ENCODE assay signal across 7 cellular contexts in the genomic region with DNA sequence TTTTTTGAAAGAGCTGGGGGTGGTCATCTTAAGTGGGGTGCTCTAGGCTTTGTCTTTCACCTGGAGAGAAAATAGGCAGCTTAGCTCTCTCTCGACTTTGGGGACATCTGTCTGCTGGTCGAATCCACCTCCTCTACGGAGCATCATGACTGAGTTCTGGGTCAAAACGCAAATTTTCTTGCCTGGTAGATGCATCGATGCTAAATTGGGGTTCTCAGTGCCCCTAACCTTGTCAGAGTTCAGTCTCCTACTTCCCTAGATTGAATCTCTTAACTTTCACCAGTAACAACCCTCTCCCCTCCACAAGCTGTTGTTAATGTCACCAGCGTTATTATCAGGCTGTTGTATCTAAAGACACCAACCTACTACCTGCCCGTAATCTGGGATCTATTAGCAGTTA. TPM values are rescaled to one million over a fixed set of nuclear protein-coding genes. Genes with fewer than 3 reads are reported as not detected.
A peak's percentile ranks its signal among the peaks of the same experiment; 100 is the strongest.
DNase-seq lines count a peak whose midpoint lies in the region; ATAC-seq, FAIRE-seq and TF ChIP-seq lines count a peak whose summit lies in the region.

No MANE protein-coding gene starts in this region.

- H3K9me3 ChIP-seq in mesenchymal stem cell (ENCODE audit: control insufficient read depth, low read length): no peaks in the 10 kb centered on the region
- no peaks in the 10 kb centered on the region for H3K9me3 ChIP-seq in CD8-positive, alpha-beta memory T cell (ENCODE audit: low read length)

- H2BK12ac ChIP-seq in mesenchymal stem cell (ENCODE audit: low read length in 2 of 2): no peak overlapping the region

- no peak overlapping the region for H4K8ac ChIP-seq in mesenchymal stem cell (ENCODE audit: low read length)

- WGBS in mesenchymal stem cell: 2% methylated on average over 7 of the region's 7 CpGs

- H3K27me3 ChIP-seq in mesenchymal stem cell (ENCODE audit: control insufficient read depth in 1 of 2, insufficient read depth in 1 of 2, low read length in 2 of 2): no peaks in the 10 kb centered on the region
- no peaks in the 10 kb centered on the region for H3K27me3 ChIP-seq in CD8-positive, alpha-beta memory T cell (ENCODE audit: insufficient read depth, low read length, poor library complexity, severe bottlenecking)

- H3K4ac ChIP-seq in mesenchymal stem cell (ENCODE audit: low read depth in 1 of 2, low read length in 2 of 2): peak overlapping the region in 1 of 2 experiments; percentile 91

- no peak overlapping the region for H2AK5ac ChIP-seq in mesenchymal stem cell (ENCODE audit: low read length, severe bottlenecking)

- no peak for TF ChIP-seq CTCF in RWPE1 (conservative IDR thresholded peaks at IDR 0.05; ENCODE audit: low read depth)

- peaks cover 0 to 3% of the 10 kb centered on the region in 2 experiments for H3K36me3 ChIP-seq in mesenchymal stem cell (ENCODE audit: control insufficient read depth in 1 of 2, insufficient read depth in 2 of 2, low read depth in 1 of 2, low read length in 2 of 2)
- no peaks in the 10 kb centered on the region for H3K36me3 ChIP-seq in CD8-positive, alpha-beta memory T cell (ENCODE audit: insufficient read depth, low read length)

- H4K91ac ChIP-seq in mesenchymal stem cell (ENCODE audit: low read length): peak overlapping the region; percentile 1

- peaks cover 46 to 64% of the 10 kb centered on the region in 2 donors for H3K27me3 Mint-ChIP-seq in CD8-positive, alpha-beta memory T cell

- no peak for FAIRE-seq in HTR-8/SVneo (lab: Jason Lieb, UNC)

- H3K36me3 Mint-ChIP-seq in CD8-positive, alpha-beta memory T cell: peaks cover 0 to 2% (median 0%) of the 10 kb centered on the region in 3 donors

- H3K4me3 ChIP-seq in mesenchymal stem cell (ENCODE audit: insufficient read depth in 1 of 2, low read depth in 1 of 2, low read length in 2 of 2): peak overlapping the region; percentile 83 to 98
- no peak overlapping the region for H3K4me3 ChIP-seq in CD8-positive, alpha-beta memory T cell (ENCODE audit: low read length)

- peaks cover 0 to 10% (median 5%) of the 10 kb centered on the region in 3 donors for H3K4me1 Mint-ChIP-seq in CD8-positive, alpha-beta memory T cell

- H2BK120ac ChIP-seq in mesenchymal stem cell (ENCODE audit: low read depth, low read length): peak overlapping the region; percentile 39

- H3K79me1 ChIP-seq in mesenchymal stem cell (replicated peaks; ENCODE audit: low read length, poor library complexity, severe bottlenecking): peaks cover 10% of the 10 kb centered on the region

- no peak overlapping the region for H2AFZ ChIP-seq in mesenchymal stem cell (ENCODE audit: low read depth, low read length)

- peak overlapping the region; percentile 60 for H2BK15ac ChIP-seq in mesenchymal stem cell (ENCODE audit: low read depth, poor library complexity, severe bottlenecking)

- peak overlapping the region; percentile 96 for H3K4me2 ChIP-seq in mesenchymal stem cell (ENCODE audit: low read length, poor library complexity, severe bottlenecking)

- H3K27ac ChIP-seq in RWPE1 (peak overlapping the region; percentile 99), mesenchymal stem cell (ENCODE audit: low read length, poor library complexity, severe bottlenecking) (peak overlapping the region; percentile 47), temporal lobe (ENCODE audit: low read depth, low read length) (peak overlapping the region; percentile 83)
- no peak overlapping the region for H3K27ac ChIP-seq in CD8-positive, alpha-beta memory T cell (ENCODE audit: low read depth, low read length)

- H3K4me1 ChIP-seq in mesenchymal stem cell (ENCODE audit: control insufficient read depth, insufficient read depth, low read depth, low read length): peaks cover 11% of the 10 kb centered on the region
- H3K4me1 ChIP-seq in CD8-positive, alpha-beta memory T cell (ENCODE audit: insufficient read depth, low read length): no peaks in the 10 kb centered on the region

- DNase-seq in RWPE1 (ENCODE audit: low spot score) (peak; percentile 8), dermis blood vessel endothelial cell (peak; percentile 37), mesenchymal stem cell (no peak), HTR-8/SVneo (ENCODE audit: insufficient read length, low spot score) (no peak)
- no peak for DNase-seq in CD8-positive, alpha-beta memory T cell

- peak overlapping the region; percentile 98 for H3K9ac ChIP-seq in mesenchymal stem cell (ENCODE audit: low read length)

- peaks cover 0 to 24% (median 13%) of the 10 kb centered on the region in 5 donors for H3K9me3 Mint-ChIP-seq in CD8-positive, alpha-beta memory T cell

- H3K4me3 Mint-ChIP-seq in CD8-positive, alpha-beta memory T cell: no peak overlapping the region

- no peak overlapping the region for H3K14ac ChIP-seq in mesenchymal stem cell (ENCODE audit: low read length in 2 of 2)

- no peak overlapping the region for H3K27ac Mint-ChIP-seq in CD8-positive, alpha-beta memory T cell

- no peak overlapping the region for H2BK5ac ChIP-seq in mesenchymal stem cell (ENCODE audit: low read depth, low read length, poor library complexity, severe bottlenecking)

- CTCF ChIA-PET in RWPE1 (lab: Yijun Ruan, JAX): interaction anchor here (0.7 kb wide), 1 partner anchor 281 kb away, joined by 3 read pairs; no protein-coding TSS in a partner anchor
- CTCF ChIA-PET in CD8-positive, alpha-beta memory T cell (lab: Charles Lee): no interaction called here

- no peak for ATAC-seq in HG03039 (IDR thresholded peaks at IDR 0.05; ENCODE audit: unreplicated experiment)

- H3K18ac ChIP-seq in mesenchymal stem cell (ENCODE audit: low read depth in 1 of 2, low read length in 2 of 2): peak overlapping the region in 1 of 2 experiments; percentile 16

- POLR2A ChIA-PET in RWPE1 (lab: Yijun Ruan, JAX; ENCODE audit: low non-redundant PET): no interaction called here
- POLR2A ChIA-PET in CD8-positive, alpha-beta memory T cell (lab: Charles Lee): no interaction called here

- H3K23ac ChIP-seq in mesenchymal stem cell (ENCODE audit: low read length in 2 of 2): no peak overlapping the region

RNA-seq across cellular contexts. Expression of gene FLRT2, which starts 0.7 kb away (rescaled TPM):
- total RNA-seq in dermis blood vessel endothelial cell (213 and 216 TPM in 2 replicates), temporal lobe (56.8 TPM)
- polyA plus RNA-seq in mesenchymal stem cell (2013, experiment 1 of 2): 11.8 TPM
- polyA plus RNA-seq in mesenchymal stem cell (2013, experiment 2 of 2): 11.0 TPM
- not detected for total RNA-seq in CD8-positive, alpha-beta memory T cell
- not detected for polyA plus RNA-seq in CD8-positive, alpha-beta memory T cell

Comparison
In these comparisons a context has a peak if more than half of its experiments do, and no peak if none do; other contexts are left out.
1. DNase-seq: peak in RWPE1 (single experiment) and dermis blood vessel endothelial cell (single experiment); none in mesenchymal stem cell (single experiment), CD8-positive, alpha-beta memory T cell (0 of 5) and HTR-8/SVneo (single experiment).
2. RNA of gene FLRT2, which starts 0.7 kb away (total RNA-seq): 213 to 216 TPM in dermis blood vessel endothelial cell and 56.8 TPM in temporal lobe (single experiment); not detected in CD8-positive, alpha-beta memory T cell; every median in the first group is over 10 times any median in the second.